In the genomic region with DNA sequence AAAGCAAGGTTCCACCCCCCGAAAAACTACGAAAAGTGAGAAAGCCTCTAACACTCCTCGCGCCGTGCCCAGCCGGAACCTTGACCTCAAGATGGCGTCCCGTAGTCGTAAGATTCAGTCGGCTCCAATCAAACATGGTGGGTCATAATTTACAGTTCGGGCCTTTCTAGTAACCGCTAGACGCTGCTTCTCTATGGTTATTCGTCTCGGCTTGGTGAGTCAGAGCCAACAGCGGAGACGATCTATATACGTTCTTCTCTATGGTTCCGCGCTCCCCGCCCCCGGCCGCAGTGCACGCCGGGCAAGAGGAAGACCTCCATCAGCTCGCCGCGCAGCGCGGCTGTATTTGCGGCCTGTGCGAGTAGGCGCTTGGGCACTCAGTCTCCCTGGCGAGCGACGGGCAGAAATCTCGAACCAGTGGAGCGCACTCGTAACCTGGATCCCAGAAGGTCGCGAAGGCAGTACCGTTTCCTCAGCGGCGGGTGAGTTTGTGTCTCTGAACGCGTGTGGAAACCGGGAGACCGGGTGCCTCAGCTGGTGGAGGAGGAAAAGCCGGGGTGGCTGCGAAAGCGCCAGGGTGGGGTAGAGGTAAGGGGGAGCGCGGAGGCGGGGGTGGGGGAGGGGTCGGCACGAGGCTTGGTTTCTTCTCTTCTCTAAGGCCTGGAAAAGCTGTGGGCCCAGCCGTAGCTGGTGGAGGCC, we compare ENCODE assay signal across 8 cellular contexts. TPM values are rescaled to one million over a fixed set of nuclear protein-coding genes. Genes with fewer than 3 reads are reported as not detected.
DNase-seq lines count a peak whose midpoint lies in the region; ATAC-seq lines count a peak whose summit lies in the region.

A gene (plus strand): TSS at position 311 of the 699 bp plus-strand sequence. CDS start 13,108 bp downstream, outside the sequence.

- peak within 1 kb of the TSS; percentile 98 for H3K27ac ChIP-seq in rectal smooth muscle tissue (ENCODE audit: low read depth, low read length)
- H3K27ac ChIP-seq in aorta (ENCODE audit: low read depth in 1 of 2, low read length in 2 of 2) = peak within 1 kb of the TSS; percentile 83 to 84

- H3K4me3 ChIP-seq in rectal smooth muscle tissue (ENCODE audit: low read length) (peak within 1 kb of the TSS; percentile 99), aorta (ENCODE audit: low read length in 2 of 2) (peak within 1 kb of the TSS; percentile 52 to 65)

- DNase-seq in NCI-H2029 treated with DMSO at 0.1 percent for 48 hours (lab: John Stamatoyannopoulos, UW) = peak; percentile 91
- peak; percentile 88 for DNase-seq in T-helper 9 cell
- peak; percentile 99 for DNase-seq in astrocyte of the hippocampus (ENCODE audit: low read depth, low spot score)
- peak; percentile 97 for DNase-seq in hepatic stellate cell (ENCODE audit: low spot score)
- peak; percentile 97 for DNase-seq in aorta

- intact Hi-C loops in aorta (cut with DNase I) = no loop called here

- H3K4me1 ChIP-seq in rectal smooth muscle tissue (ENCODE audit: control insufficient read depth, insufficient read depth, low read length) = peaks cover 5% of the 10 kb centered on the region
- peaks cover 0 to 3% of the 10 kb centered on the region in 2 donors for H3K4me1 ChIP-seq in aorta (ENCODE audit: control insufficient read depth in 1 of 2, insufficient read depth in 2 of 2, low read length in 2 of 2)

- no peaks in the 10 kb centered on the region for H3K9me3 ChIP-seq in aorta (ENCODE audit: control insufficient read depth, low read length)

- peak within 1 kb of the TSS; percentile 100 for H3K9ac ChIP-seq in rectal smooth muscle tissue (ENCODE audit: low read length)

- H3K27me3 ChIP-seq in rectal smooth muscle tissue (ENCODE audit: control insufficient read depth, insufficient read depth, low read length) (no peaks in the 10 kb centered on the region), aorta (ENCODE audit: control insufficient read depth in 1 of 2, insufficient read depth in 2 of 2, low read length in 1 of 2) (no peaks in the 10 kb centered on the region)

- ATAC-seq in GM18517 (IDR thresholded peaks at IDR 0.05; ENCODE audit: unreplicated experiment) (peak; percentile 97), HG03039 (IDR thresholded peaks at IDR 0.05; ENCODE audit: unreplicated experiment) (peak; percentile 87), aorta (ENCODE audit: low FRiP score) (peak; percentile 100)

- H3K36me3 ChIP-seq in rectal smooth muscle tissue (ENCODE audit: control insufficient read depth, insufficient read depth, low read length) (no peaks in the 10 kb centered on the region), aorta (ENCODE audit: control insufficient read depth in 1 of 2, insufficient read depth in 2 of 2, low read length in 1 of 2) (no peaks in the 10 kb centered on the region)

- 0 to 1% methylated on average over 54 to 57 of the region's 57 CpGs for WGBS in aorta, 2 donors

RNA-seq across cellular contexts. Expression of the gene that starts here (rescaled TPM):
- total RNA-seq in aorta = 10 to 100 TPM; 79.9 to 83.9 TPM
- 10 to 100 TPM; 25.2 to 57.3 TPM for polyA plus RNA-seq in aorta

Comparison
In these comparisons a context has a peak if more than half of its experiments do, and no peak if none do; other contexts are left out.
1. Peak in every context shown above with its lines: DNase-seq, ATAC-seq, H3K4me3 ChIP-seq and H3K27ac ChIP-seq.